In genomic region chr19:46487802-46488445, GRCh38 we compare ENCODE assay signal across 9 cellular contexts. TPM values are rescaled to one million over a fixed set of nuclear protein-coding genes. Genes with fewer than 3 reads are reported as not detected.
DNase-seq lines count a peak whose midpoint lies in the region; ATAC-seq and TF ChIP-seq lines count a peak whose summit lies in the region.
"Had no signal": no experiment of that assay in that cellular context is flagged by ENCODE, and none has a peak within 500 bp of the region (broad histone marks: within the 10 kb centered on the region; RNA-seq: fewer than 3 reads in every experiment).

No MANE protein-coding gene starts in this region.

- H3K27ac ChIP-seq in trophoblast cell (ENCODE audit: low read depth, low read length) = no peak overlapping the region
- H3K27ac ChIP-seq in transverse colon = no peak overlapping the region
- H3K27ac ChIP-seq: epithelial cell of prostate had no signal

- no peak overlapping the region for H3K23ac ChIP-seq in trophoblast cell (ENCODE audit: low read length)

- no peaks in the 10 kb centered on the region for H3K36me3 ChIP-seq in trophoblast cell (ENCODE audit: control insufficient read depth in 1 of 2, insufficient read depth in 2 of 2, low read length in 2 of 2)
- no peaks in the 10 kb centered on the region for H3K36me3 ChIP-seq in transverse colon

- TF ChIP-seq CTCF in transverse colon (IDR thresholded peaks at IDR 0.05) = peak; percentile 88 to 96 (median 91)

- H3K4me2 ChIP-seq in trophoblast cell (ENCODE audit: low read length) = peak overlapping the region; percentile 49

- H2BK120ac ChIP-seq in trophoblast cell (ENCODE audit: insufficient read depth, low read length, poor library complexity) = peak overlapping the region; percentile 9

- peak overlapping the region; percentile 19 for H3K14ac ChIP-seq in trophoblast cell (ENCODE audit: low read length)

- H3K9me3 ChIP-seq in trophoblast cell (ENCODE audit: insufficient read depth, low read depth, low read length) (peaks cover 9% of the 10 kb centered on the region), transverse colon (no peaks in the 10 kb centered on the region)

- no peaks in the 10 kb centered on the region for H3K79me2 ChIP-seq in trophoblast cell (ENCODE audit: control insufficient read depth, insufficient read depth, low read length, poor library complexity)

- in situ Hi-C loops in transverse colon (cut with MboI; ENCODE audit: low pct_ligation_motif_present in 1 of 4, low pct_unique_long_range_greater_than_20kb in 1 of 4, low sequenced_read_pairs in 3 of 4) = loop anchor here (5.0 to 25.0 kb wide), 6 partner anchors 83 to 206 kb away; partner anchors contain the start of gene HIF3A (in 1 of the 4)

- H3K4me3 ChIP-seq in trophoblast cell (ENCODE audit: low read depth, low read length) (no peak overlapping the region), transverse colon (peak overlapping the region in 1 of 4 donors; percentile 40)

- peaks cover 5% of the 10 kb centered on the region for H3K79me1 ChIP-seq in trophoblast cell (ENCODE audit: low read length)

- H3K9ac ChIP-seq in trophoblast cell (ENCODE audit: low read length) = no peak overlapping the region

- no peak overlapping the region for H2BK5ac ChIP-seq in trophoblast cell (ENCODE audit: low read depth, low read length, poor library complexity)

- TF ChIP-seq EP300 in transverse colon (IDR thresholded peaks at IDR 0.05; ENCODE audit: low read depth) = no peak

- no peak overlapping the region for H3K4ac ChIP-seq in trophoblast cell (ENCODE audit: low read depth, low read length)

- no peak overlapping the region for H2AK5ac ChIP-seq in trophoblast cell (ENCODE audit: low read length)

- DNase-seq in DMS 273 treated with DMSO at 0.1 percent for 48 hours (lab: John Stamatoyannopoulos, UW) = peak; percentile 29
- peak; percentile 56 to 59 for DNase-seq in Kasumi-1 (lab: John Stamatoyannopoulos, UW)
- DNase-seq in SK-N-DZ (ENCODE audit: low spot score) = peak; percentile 57
- peak; percentile 80 for DNase-seq in activated naive CD4-positive, alpha-beta T cell treated with anti-CD3 and anti-CD28 coated beads, Interleukin-2, amount 50 U/mL, for 16 hours
- DNase-seq in Right ventricle myocardium inferior (ENCODE audit: missing footprints) = peak; percentile 88
- DNase-seq in trophoblast cell = peak; percentile 32 to 67
- DNase-seq in transverse colon = peak; percentile 76

- intact Hi-C loops in Right ventricle myocardium inferior (cut with DNase I) = loop anchor here (1.0 to 5.0 kb wide), 3 partner anchors 86 to 206 kb away; no protein-coding TSS in a partner anchor
- intact Hi-C loops in transverse colon (cut with DNase I; ENCODE audit: low total_unique reads) = loop anchor here (2.0 to 5.0 kb wide), 2 partner anchors 87 to 206 kb away; no protein-coding TSS in a partner anchor

- peak overlapping the region; percentile 18 for H3K18ac ChIP-seq in trophoblast cell (ENCODE audit: low read length)

- H2AFZ ChIP-seq in trophoblast cell (ENCODE audit: insufficient read depth, low read length, poor library complexity) = peak overlapping the region; percentile 67

- H2BK12ac ChIP-seq in trophoblast cell (ENCODE audit: low read length) = no peak overlapping the region

- H3K4me1 ChIP-seq in trophoblast cell (ENCODE audit: control insufficient read depth in 1 of 2, insufficient read depth in 2 of 2, low read length in 2 of 2) = peaks cover 9 to 11% of the 10 kb centered on the region in 2 experiments
- H3K4me1 ChIP-seq in transverse colon = peaks cover 2 to 25% (median 14%) of the 10 kb centered on the region in 4 donors

- H4K91ac ChIP-seq in trophoblast cell (ENCODE audit: low read depth, low read length) = peak overlapping the region; percentile 11

- H4K12ac ChIP-seq in trophoblast cell (ENCODE audit: low read depth, low read length) = peak overlapping the region; percentile 27

- no CpG with 5 or more reads among the region's 38 CpGs for WGBS in trophoblast cell (ENCODE audit: extremely low coverage, insufficient coverage, insufficient read length)
- 8% methylated on average over 38 of the region's 38 CpGs; no CpG with 5 or more reads in 1 of the 2 donors for WGBS in transverse colon (ENCODE audit: low coverage in 1 of 2), 2 donors

- H3K27me3 ChIP-seq in trophoblast cell (ENCODE audit: insufficient read depth, low read length) = peaks cover 23% of the 10 kb centered on the region
- H3K27me3 ChIP-seq in transverse colon = peaks cover 73% of the 10 kb centered on the region

- TF ChIP-seq POLR2A in transverse colon (IDR thresholded peaks at IDR 0.05) = no peak

- ATAC-seq in Right ventricle myocardium inferior (peak; percentile 79), GM19023 (IDR thresholded peaks at IDR 0.05; ENCODE audit: unreplicated experiment) (no peak)

- H4K8ac ChIP-seq in trophoblast cell (ENCODE audit: low read depth, low read length) = no peak overlapping the region

RNA-seq across cellular contexts. Expression of gene PNMA8B, which starts 7.7 kb away (rescaled TPM):
- 0.30 and 1.0 TPM in 2 replicates for polyA plus RNA-seq in SK-N-DZ (2014; cell fraction: cytosol; rRNA removed)
- polyA plus RNA-seq in SK-N-DZ (2014; cell fraction: nucleus; rRNA removed) = 0.52 and 1.0 TPM in 2 replicates
- 0.68 TPM for total RNA-seq in Right ventricle myocardium inferior
- polyA plus RNA-seq in trophoblast cell (2013) = 0.31 and 0.35 TPM in 2 replicates
- total RNA-seq in transverse colon = under 1 TPM; 0.27 to 0.80 (median 0.58) TPM

RNA-seq across cellular contexts. Expression of gene PNMA8A, which starts 16.6 kb away (rescaled TPM):
- polyA plus RNA-seq in SK-N-DZ (2014; cell fraction: cytosol; rRNA removed) = 28.2 and 30.8 TPM in 2 replicates
- 8.5 and 9.0 TPM in 2 replicates for polyA plus RNA-seq in SK-N-DZ (2014; cell fraction: nucleus; rRNA removed)
- 7.6 TPM for total RNA-seq in Right ventricle myocardium inferior
- polyA plus RNA-seq in trophoblast cell (2013) = 6.9 and 7.6 TPM in 2 replicates
- total RNA-seq in transverse colon = under 1 TPM in 3 of 4 donors, not detected in 1; 0.20 to 0.68 (median 0.64) TPM

RNA-seq across cellular contexts. Expression of gene PNMA8C, which starts 59.2 kb away (rescaled TPM):
- 0.83 and 1.7 TPM in 2 replicates for polyA plus RNA-seq in SK-N-DZ (2014; cell fraction: cytosol; rRNA removed)
- polyA plus RNA-seq in SK-N-DZ (2014; cell fraction: nucleus; rRNA removed) = 0.52 and 0.65 TPM in 2 replicates
- total RNA-seq in Right ventricle myocardium inferior (not detected), transverse colon (not detected)
- polyA plus RNA-seq in trophoblast cell (2013) = 0.01 TPM in 1 of 2 replicates, not detected in the other

Comparison
In these comparisons a context has a peak if more than half of its experiments do, and no peak if none do; other contexts are left out.
1. DNase-seq: peak in every context shown above with its lines; median percentile 88 in Right ventricle myocardium inferior; 80 in activated naive CD4-positive, alpha-beta T cell treated with anti-CD3 and anti-CD28 coated beads, Interleukin-2, amount 50 U/mL, for 16 hours; 76 in transverse colon; 58 in Kasumi-1; 57 in SK-N-DZ; 50 in trophoblast cell; 29 in DMS 273 treated with DMSO at 0.1 percent for 48 hours.